8 cellular contexts compared by ENCODE assay signal in the genomic region with DNA sequence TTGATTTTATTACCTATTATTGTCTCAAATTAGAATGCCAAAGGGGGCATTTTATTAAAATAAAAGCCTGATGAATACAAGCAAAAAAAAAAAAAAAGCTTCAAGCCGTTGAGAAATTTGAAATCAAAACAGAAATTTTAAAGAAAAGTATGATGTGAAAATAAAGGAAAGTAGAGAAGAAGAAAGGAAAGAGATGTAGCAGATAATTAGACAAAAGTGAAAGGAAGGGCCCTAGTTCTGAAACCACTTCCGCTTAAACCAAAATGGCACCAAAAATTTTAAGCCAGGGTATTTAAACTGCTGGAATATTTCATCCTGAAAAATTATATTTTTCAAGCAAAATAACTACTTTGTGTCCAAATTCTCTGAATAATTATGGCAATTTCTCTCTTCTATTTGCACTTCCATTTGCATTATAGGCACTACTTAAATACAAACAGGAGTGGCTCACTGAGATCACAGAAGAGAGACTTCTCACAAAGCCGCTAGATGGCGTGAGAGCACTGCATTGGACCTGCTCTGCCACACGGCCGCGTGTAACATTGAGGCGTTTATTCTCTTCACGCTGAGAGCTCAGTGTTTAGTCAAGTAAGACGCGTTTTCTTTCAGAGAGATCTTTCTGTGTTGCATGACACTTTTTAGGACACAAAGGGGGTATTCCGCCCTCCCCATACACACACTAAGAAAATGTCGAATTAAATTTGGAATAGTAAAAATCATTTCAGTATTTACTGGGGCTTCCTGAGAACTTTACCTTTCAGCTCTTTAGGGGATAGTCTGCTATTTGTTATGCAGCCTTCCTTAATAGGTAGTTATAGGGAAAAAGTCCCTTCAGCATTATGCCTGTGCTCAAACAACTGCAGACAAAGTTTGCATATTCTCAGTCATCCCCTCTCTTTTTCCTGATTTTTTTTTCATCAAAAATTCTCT.
DNase-seq lines count a peak whose midpoint lies in the region; ATAC-seq and TF ChIP-seq lines count a peak whose summit lies in the region.

No MANE protein-coding gene starts in this region.

- peak; percentile 100 for ATAC-seq in GM18502 (IDR thresholded peaks at IDR 0.05; ENCODE audit: poor library complexity, unreplicated experiment)
- ATAC-seq in HG02938 (IDR thresholded peaks at IDR 0.05; ENCODE audit: unreplicated experiment): peak; percentile 99

- peak; percentile 96 for TF ChIP-seq CTCF in left ventricle myocardium inferior (IDR thresholded peaks at IDR 0.05; ENCODE audit: borderline replicate concordance)

- H3K4me1 ChIP-seq in left ventricle myocardium inferior: no peaks in the 10 kb centered on the region

- intact Hi-C loops in left ventricle myocardium inferior (cut with micrococcal nuclease): loop anchor here (5.0 kb wide), 1 partner anchor 901 kb away; no protein-coding TSS in a partner anchor

- no peaks in the 10 kb centered on the region for H3K36me3 ChIP-seq in left ventricle myocardium inferior

- no peak overlapping the region for H3K4me3 ChIP-seq in left ventricle myocardium inferior

- peak; percentile 69 for DNase-seq in NCI-H146 (lab: John Stamatoyannopoulos, UW)
- DNase-seq in SW480 (ENCODE audit: low spot score): peak; percentile 79
- peak; percentile 66 for DNase-seq in amniotic epithelial cell (ENCODE audit: low read depth)
- DNase-seq in left ventricle myocardium inferior: peak; percentile 55
- DNase-seq in putamen (ENCODE audit: low spot score): peak; percentile 95
- DNase-seq in 8988T: no peak

- H3K9me3 ChIP-seq in left ventricle myocardium inferior (replicated peaks): no peaks in the 10 kb centered on the region

- H3K27me3 ChIP-seq in left ventricle myocardium inferior (ENCODE audit: low read depth): peaks cover 86% of the 10 kb centered on the region

- no peak overlapping the region for H3K27ac ChIP-seq in left ventricle myocardium inferior (replicated peaks)
